In the genomic region with DNA sequence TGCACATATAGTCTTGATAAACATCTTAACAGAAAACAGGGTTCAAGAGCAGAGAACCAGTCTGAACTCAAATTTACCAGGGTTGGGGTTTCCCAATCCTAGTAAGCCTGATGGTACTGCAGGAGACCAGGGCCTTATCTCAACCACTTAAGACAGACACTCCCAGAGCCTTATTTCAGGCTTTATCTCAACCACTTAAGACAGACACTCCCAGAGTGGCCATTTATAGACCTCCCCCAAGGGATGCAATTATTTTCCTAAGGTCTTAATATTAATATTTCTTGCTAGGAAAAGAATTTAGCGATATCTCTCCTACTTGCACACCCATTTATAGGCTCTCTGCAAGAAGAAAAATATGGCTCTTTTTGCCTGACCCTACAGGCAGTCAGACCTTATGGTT, we compare ENCODE assay signal across 9 cellular contexts. TPM values are rescaled to one million over a fixed set of nuclear protein-coding genes. Genes with fewer than 3 reads are reported as not detected.
"Had no signal": no experiment of that assay in that cellular context is flagged by ENCODE, and none has a peak within 500 bp of the region (broad histone marks: within the 10 kb centered on the region; RNA-seq: fewer than 3 reads in every experiment).

No MANE protein-coding gene starts in this region.

RNA-seq across cellular contexts. Expression of a gene that starts 39.4 kb away (rescaled TPM):
- total RNA-seq: occipital lobe, progenitor cell of endocrine pancreas, renal cortical epithelial cell, right lobe of liver, stomach, temporal lobe, thoracic aorta, upper lobe of left lung had no signal
- polyA plus RNA-seq: neural cell had no signal
